ENCODE assay signal across 31 cellular contexts in the genomic region with DNA sequence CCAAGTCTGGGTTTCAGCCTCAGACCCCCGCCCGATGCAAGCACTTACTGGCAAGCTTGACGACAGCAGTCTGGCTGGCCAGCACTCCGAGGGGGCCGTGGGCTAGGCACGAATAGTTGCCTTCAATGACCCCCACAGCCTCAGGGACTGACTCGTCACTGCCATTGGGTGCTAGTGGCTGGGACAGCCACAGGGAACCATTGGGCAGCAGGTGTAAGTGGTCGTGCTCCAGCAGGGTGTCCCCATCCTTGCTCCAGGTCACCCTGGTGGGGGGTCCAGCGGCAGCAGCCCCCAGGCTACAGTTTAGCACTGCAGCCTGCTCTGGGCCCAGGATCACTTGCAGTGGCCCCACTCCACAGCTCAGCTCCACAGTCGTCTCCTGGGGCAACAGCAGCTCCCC. TPM values are rescaled to one million over a fixed set of nuclear protein-coding genes. Genes with fewer than 3 reads are reported as not detected.
"Had no signal": no experiment of that assay in that cellular context is flagged by ENCODE, and none has a peak within 500 bp of the region (broad histone marks: within the 10 kb centered on the region; RNA-seq: fewer than 3 reads in every experiment).

No MANE protein-coding gene starts in this region.

- DNase-seq: activated CD4-positive, alpha-beta memory T cell treated with anti-CD3 and anti-CD28 coated beads, Interleukin-2, amount 10 ng/mL, durations not matched to agents 7 days and 5 days; activated CD4-positive, alpha-beta T cell treated with anti-CD3 and anti-CD28 coated beads for 36 hours; activated CD4-positive, alpha-beta T cell treated with anti-CD3 and anti-CD28 coated beads, Interleukin-2, amount 50 U/mL, for 1 hour; activated gamma-delta T cell treated with Interleukin-2 at 50 U/mL for 16 hours; activated naive CD4-positive, alpha-beta T cell treated with anti-CD3 and anti-CD28 coated beads, Interleukin-2, amount 10 ng/mL, durations not matched to agents 7 days and 5 days; activated naive CD8-positive, alpha-beta T cell treated with anti-CD3 and anti-CD28 coated beads for 36 hours; activated T-cell treated with anti-CD3 and anti-CD28 coated beads for 4 hours; activated T-cell treated with anti-CD3 and anti-CD28 coated beads, Interleukin-2, amount 50 U/mL, for 48 hours; caudate nucleus; NCI-H1092; NCI-H1417 treated with DMSO at 0.1 percent for 48 hours; NCI-H1694; NCI-H2029 treated with DMSO at 0.1 percent for 48 hours; NCI-H345; NCI-H510A; NCI-H526 treated with DMSO at 0.1 percent for 48 hours; NK-92 treated with Interleukin-12 subunit alpha and Interleukin-12 subunit beta, amount 100 ng/mL, for 24 hours; OCI-M1; RPMI8226; SJCRH30; SK-N-SH; T-helper 1 cell had no signal

- H3K36me3 ChIP-seq: breast epithelium, SJCRH30 had no signal

- H3K4me1 Mint-ChIP-seq: activated naive CD4-positive, alpha-beta T cell treated with anti-CD3 and anti-CD28 coated beads, Interleukin-2, amount 10 ng/mL, durations not matched to agents 7 days and 5 days had no signal

- H3K9me3 Mint-ChIP-seq: activated CD4-positive, alpha-beta memory T cell treated with anti-CD3 and anti-CD28 coated beads, Interleukin-2, amount 10 ng/mL, durations not matched to agents 7 days and 5 days; activated naive CD4-positive, alpha-beta T cell treated with anti-CD3 and anti-CD28 coated beads, Interleukin-2, amount 10 ng/mL, durations not matched to agents 7 days and 5 days; activated naive CD8-positive, alpha-beta T cell treated with anti-CD3 and anti-CD28 coated beads for 36 hours; activated T-helper 2 cell treated with anti-CD3 and anti-CD28 coated beads, Interferon-gamma antibody, Interleukin-2, Interleukin-4, amounts not matched to agents 10 μg/mL and 5 μg/mL and 100 μg/mL, durations not matched to agents 14 hours and 24 hours and 36 hours had no signal

- ATAC-seq: activated CD4-positive, alpha-beta T cell treated with anti-CD3 and anti-CD28 coated beads for 36 hours; Panc1; Right ventricle myocardium inferior had no signal

- H3K27ac Mint-ChIP-seq: activated CD4-positive, alpha-beta memory T cell treated with anti-CD3 and anti-CD28 coated beads, Interleukin-2, amount 10 ng/mL, durations not matched to agents 7 days and 5 days; activated CD4-positive, alpha-beta T cell treated with anti-CD3 and anti-CD28 coated beads for 36 hours; activated naive CD4-positive, alpha-beta T cell treated with anti-CD3 and anti-CD28 coated beads, Interleukin-2, amount 10 ng/mL, durations not matched to agents 7 days and 5 days; activated naive CD8-positive, alpha-beta T cell treated with anti-CD3 and anti-CD28 coated beads for 36 hours; activated T-helper 2 cell treated with anti-CD3 and anti-CD28 coated beads, Interferon-gamma antibody, Interleukin-2, Interleukin-4, amounts not matched to agents 10 μg/mL and 5 μg/mL and 100 μg/mL, durations not matched to agents 14 hours and 24 hours and 36 hours had no signal

- H3K36me3 Mint-ChIP-seq: activated naive CD4-positive, alpha-beta T cell treated with anti-CD3 and anti-CD28 coated beads, Interleukin-2, amount 10 ng/mL, durations not matched to agents 7 days and 5 days; activated naive CD8-positive, alpha-beta T cell treated with anti-CD3 and anti-CD28 coated beads for 36 hours had no signal

- H3K9me3 ChIP-seq: breast epithelium, SJCRH30, SK-N-SH had no signal

- H3K4me1 ChIP-seq: breast epithelium had no signal

- H3K4me2 ChIP-seq: KMS-11, SK-N-SH had no signal

- H3K27me3 ChIP-seq: breast epithelium, SJCRH30 had no signal

- H3K9ac ChIP-seq: KMS-11, SK-N-SH had no signal

- H3K27ac ChIP-seq: breast epithelium, KMS-11, SJCRH30, VCaP had no signal

- H3K4me3 ChIP-seq: breast epithelium, SJCRH30 had no signal

- H3K4me3 Mint-ChIP-seq: activated CD4-positive, alpha-beta memory T cell treated with anti-CD3 and anti-CD28 coated beads, Interleukin-2, amount 10 ng/mL, durations not matched to agents 7 days and 5 days; activated CD4-positive, alpha-beta T cell treated with anti-CD3 and anti-CD28 coated beads for 36 hours; activated naive CD4-positive, alpha-beta T cell treated with anti-CD3 and anti-CD28 coated beads, Interleukin-2, amount 10 ng/mL, durations not matched to agents 7 days and 5 days; activated naive CD8-positive, alpha-beta T cell treated with anti-CD3 and anti-CD28 coated beads for 36 hours had no signal

RNA-seq across cellular contexts. Expression of a gene that starts 11.8 kb away (rescaled TPM):
- total RNA-seq: MCF 10A; T-helper 2 cell treated with Interferon-gamma antibody and Interleukin-4, amounts not matched to agents 100 ng/mL and 5 ng/mL, for 36 hours had no signal

RNA-seq across cellular contexts. Expression of a gene that starts 33.2 kb away (rescaled TPM):
- total RNA-seq: activated CD4-positive, alpha-beta memory T cell treated with anti-CD3 and anti-CD28 coated beads, Interleukin-2, amount 10 ng/mL, durations not matched to agents 7 days and 5 days; activated CD4-positive, alpha-beta T cell treated with anti-CD3 and anti-CD28 coated beads for 36 hours; activated CD8-positive, alpha-beta memory T cell treated with anti-CD3 and anti-CD28 coated beads for 36 hours; activated naive CD8-positive, alpha-beta T cell treated with anti-CD3 and anti-CD28 coated beads for 36 hours; activated T-helper 2 cell treated with anti-CD3 and anti-CD28 coated beads, Interferon-gamma antibody, Interleukin-2, Interleukin-4, amounts not matched to agents 10 μg/mL and 5 μg/mL and 100 μg/mL, durations not matched to agents 14 hours and 24 hours and 36 hours; MCF 10A; T-helper 2 cell treated with Interferon-gamma antibody and Interleukin-4, amounts not matched to agents 100 ng/mL and 5 ng/mL, for 36 hours had no signal
